ENCODE assay signal across 8 cellular contexts in the genomic region with DNA sequence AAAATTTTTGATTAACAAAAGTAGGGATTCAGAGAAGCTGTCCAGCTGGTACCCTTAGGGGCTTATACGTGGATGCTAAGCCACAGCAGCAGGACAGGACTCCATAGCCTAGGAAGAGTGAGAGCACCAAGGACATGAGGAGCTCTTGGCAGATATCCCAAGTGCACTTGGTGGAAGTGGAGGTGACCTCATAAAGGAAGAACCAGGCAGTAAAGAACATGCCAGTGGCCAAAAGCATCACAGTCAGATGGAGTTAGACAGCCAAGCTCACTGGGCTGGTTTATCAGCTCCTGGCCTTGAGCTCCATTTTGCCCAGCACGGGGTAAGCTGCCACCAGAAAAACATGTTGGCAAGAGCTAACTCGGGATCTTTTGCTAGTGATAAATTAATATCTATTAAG.
DNase-seq lines count a peak whose midpoint lies in the region; ATAC-seq lines count a peak whose summit lies in the region.

No MANE protein-coding gene starts in this region.

- H3K4me3 Mint-ChIP-seq in T-cell = no peak overlapping the region

- H3K9me3 Mint-ChIP-seq in T-cell = peaks cover 0 to 5% (median 0%) of the 10 kb centered on the region in 3 donors

- CTCF ChIA-PET in T-cell (lab: Charles Lee) = no interaction called here

- DNase-seq in EH (ENCODE audit: low read depth) = peak; percentile 93
- DNase-seq in NCI-H524 (lab: John Stamatoyannopoulos, UW) = peak; percentile 95 to 99
- DNase-seq in epithelial cell of prostate (ENCODE audit: low read depth, low spot score) = peak; percentile 66
- no peak for DNase-seq in T-cell
- DNase-seq in activated effector memory CD4-positive, alpha-beta T cell treated with Interleukin-2 at 50 U/mL for 16 hours = no peak
- no peak for DNase-seq in NCI-H1436 treated with DMSO at 0.1 percent for 48 hours (lab: John Stamatoyannopoulos, UW)

- no peaks in the 10 kb centered on the region for H3K27me3 Mint-ChIP-seq in T-cell

- H3K4me3 ChIP-seq in rectal smooth muscle tissue (ENCODE audit: low read length) = no peak overlapping the region

- H3K36me3 ChIP-seq in rectal smooth muscle tissue (ENCODE audit: control insufficient read depth, insufficient read depth, low read length) = no peaks in the 10 kb centered on the region

- H3K27me3 ChIP-seq in rectal smooth muscle tissue (ENCODE audit: control insufficient read depth, insufficient read depth, low read length) = no peaks in the 10 kb centered on the region

- H3K36me3 Mint-ChIP-seq in T-cell = peaks cover 19% of the 10 kb centered on the region

- ATAC-seq in GM18498 (IDR thresholded peaks at IDR 0.05; ENCODE audit: unreplicated experiment) (no peak), T-cell (replicated peaks in 1 of 4) (no peak)

- H3K27ac Mint-ChIP-seq in T-cell = no peak overlapping the region

- POLR2A ChIA-PET in T-cell (lab: Charles Lee) = no interaction called here

- peaks cover 35% of the 10 kb centered on the region for H3K4me1 ChIP-seq in rectal smooth muscle tissue (ENCODE audit: control insufficient read depth, insufficient read depth, low read length)

- H3K27ac ChIP-seq in epithelial cell of prostate (peak overlapping the region; percentile 41), rectal smooth muscle tissue (ENCODE audit: low read depth, low read length) (peak overlapping the region; percentile 61)

- peaks cover 0 to 8% (median 6%) of the 10 kb centered on the region in 3 donors for H3K4me1 Mint-ChIP-seq in T-cell

- H3K9ac ChIP-seq in rectal smooth muscle tissue (ENCODE audit: low read length) = no peak overlapping the region

Comparison
In these comparisons a context has a peak if more than half of its experiments do, and no peak if none do; other contexts are left out.
1. DNase-seq: peak in EH (single experiment), NCI-H524 (2 of 2) and epithelial cell of prostate (single experiment); none in T-cell (0 of 34), activated effector memory CD4-positive, alpha-beta T cell treated with Interleukin-2 at 50 U/mL for 16 hours (single experiment) and NCI-H1436 treated with DMSO at 0.1 percent for 48 hours (single experiment).